ENCODE assay signal across 1 cellular context in genomic region chr2:96760986-96761832, GRCh38.
A peak's percentile ranks its signal among the peaks of the same experiment; 100 is the strongest.
TF ChIP-seq lines count a peak whose summit lies in the region.

No MANE protein-coding gene starts in this region.

TF ChIP-seq in HepG2, 621 proteins besides CTCF, POLR2A, EP300 and RAD21 (continued from another document and continues in another):
- TF ChIP-seq LBX2 (CRISPR knock-in tag; IDR thresholded peaks at IDR 0.05; ENCODE audit: borderline replicate concordance) (peak; percentile 96; the same call in 1 of the 2 replicates), PREB (CRISPR knock-in tag; IDR thresholded peaks at IDR 0.05) (no peak), MLXIP (CRISPR knock-in tag; IDR thresholded peaks at IDR 0.05; ENCODE audit: borderline replicate concordance) (no peak), SRSF9 (IDR thresholded peaks at IDR 0.05; ENCODE audit: borderline replicate concordance, insufficient read depth, low read depth, low read length, poor library complexity, severe bottlenecking) (no peak), HHEX (CRISPR knock-in tag; IDR thresholded peaks at IDR 0.05) (no peak), ARNTL (CRISPR knock-in tag; IDR thresholded peaks at IDR 0.05) (no peak), ATF2 (CRISPR knock-in tag; IDR thresholded peaks at IDR 0.05) (no peak), ZNF703 (CRISPR knock-in tag; IDR thresholded peaks at IDR 0.05; ENCODE audit: borderline replicate concordance) (no peak), HNRNPUL1 (IDR thresholded peaks at IDR 0.05; ENCODE audit: low read depth, low read length) (no peak), ZNF329 (CRISPR knock-in tag; IDR thresholded peaks at IDR 0.05; ENCODE audit: low read depth) (peak; percentile 54; the same call in 1 of the 2 replicates), SP1 (IDR thresholded peaks at IDR 0.05) (no peak), SP1 (CRISPR knock-in tag; IDR thresholded peaks at IDR 0.05) (no peak; the same call in 1 of the 2 replicates), GATAD1 (CRISPR knock-in tag; IDR thresholded peaks at IDR 0.05) (no peak), PRDM4 (CRISPR knock-in tag; IDR thresholded peaks at IDR 0.05; ENCODE audit: borderline replicate concordance) (no peak), PCBP1 (IDR thresholded peaks at IDR 0.05; ENCODE audit: borderline replicate concordance, low read depth, low read length) (no peak), PPARG (CRISPR knock-in tag; conservative IDR thresholded peaks at IDR 0.05) (no peak), FOXJ3 (CRISPR knock-in tag; IDR thresholded peaks at IDR 0.05; ENCODE audit: borderline replicate concordance) (no peak), ZNF335 (CRISPR knock-in tag; IDR thresholded peaks at IDR 0.05) (no peak), ZNF773 (CRISPR knock-in tag; IDR thresholded peaks at IDR 0.05; ENCODE audit: borderline replicate concordance) (peak; percentile 82; the same call in 1 of the 2 replicates), ZNF883 (CRISPR knock-in tag; IDR thresholded peaks at IDR 0.05; ENCODE audit: not compliant biosample characterization) (no peak), ZNF225 (CRISPR knock-in tag; IDR thresholded peaks at IDR 0.05) (peak; percentile 89), PHF8 (CRISPR knock-in tag; IDR thresholded peaks at IDR 0.05) (peak; percentile 48), ZIK1 (CRISPR knock-in tag; IDR thresholded peaks at IDR 0.05; ENCODE audit: borderline replicate concordance, low read depth) (peak; percentile 92), ZNF501 (CRISPR knock-in tag; IDR thresholded peaks at IDR 0.05) (peak; percentile 77), IKZF1 (IDR thresholded peaks at IDR 0.05) (no peak), TRIM24 (CRISPR knock-in tag; IDR thresholded peaks at IDR 0.05) (no peak), BHLHE40 (IDR thresholded peaks at IDR 0.05; ENCODE audit: low read length) (no peak), U2AF1 (optimal IDR thresholded peaks at IDR 0.05; ENCODE audit: low read depth, low read length) (no peak), ZBTB42 (CRISPR knock-in tag; IDR thresholded peaks at IDR 0.05) (peak; percentile 41; the same call in 1 of the 2 replicates), ZNF800 (CRISPR knock-in tag; IDR thresholded peaks at IDR 0.05) (no peak), RARG (CRISPR knock-in tag; IDR thresholded peaks at IDR 0.05; ENCODE audit: low read depth) (no peak), ZNF354B (CRISPR knock-in tag; IDR thresholded peaks at IDR 0.05) (no peak), BCL6 (CRISPR knock-in tag; IDR thresholded peaks at IDR 0.05) (0 out of 2 replicates have a peak, but pooled peaks have one; percentile 12), ZNF670 (CRISPR knock-in tag; IDR thresholded peaks at IDR 0.05; ENCODE audit: borderline replicate concordance) (no peak), ZNF362 (CRISPR knock-in tag; IDR thresholded peaks at IDR 0.05; ENCODE audit: borderline replicate concordance) (peak; percentile 35; the same call in 1 of the 2 replicates), ZNF275 (CRISPR knock-in tag; IDR thresholded peaks at IDR 0.05; ENCODE audit: borderline replicate concordance) (no peak), ELF1 (CRISPR knock-in tag; IDR thresholded peaks at IDR 0.05) (no peak), ZNF639 (CRISPR knock-in tag; conservative IDR thresholded peaks at IDR 0.05) (no peak), ZNF547 (CRISPR knock-in tag; IDR thresholded peaks at IDR 0.05) (no peak), ZNF619 (CRISPR knock-in tag; IDR thresholded peaks at IDR 0.05) (peak; percentile 98), ZNF557 (CRISPR knock-in tag; IDR thresholded peaks at IDR 0.05) (no peak), ZNF441 (CRISPR knock-in tag; IDR thresholded peaks at IDR 0.05; ENCODE audit: borderline replicate concordance) (0 out of 2 replicates have a peak, but pooled peaks have one; percentile 61), TP53 (CRISPR knock-in tag; conservative IDR thresholded peaks at IDR 0.05) (no peak), FOSL2 (CRISPR knock-in tag; IDR thresholded peaks at IDR 0.05) (no peak; the same call in 1 of the 2 replicates), ZNF841 (CRISPR knock-in tag; IDR thresholded peaks at IDR 0.05; ENCODE audit: borderline replicate concordance) (no peak)
- TF ChIP-seq, protein P1, sequence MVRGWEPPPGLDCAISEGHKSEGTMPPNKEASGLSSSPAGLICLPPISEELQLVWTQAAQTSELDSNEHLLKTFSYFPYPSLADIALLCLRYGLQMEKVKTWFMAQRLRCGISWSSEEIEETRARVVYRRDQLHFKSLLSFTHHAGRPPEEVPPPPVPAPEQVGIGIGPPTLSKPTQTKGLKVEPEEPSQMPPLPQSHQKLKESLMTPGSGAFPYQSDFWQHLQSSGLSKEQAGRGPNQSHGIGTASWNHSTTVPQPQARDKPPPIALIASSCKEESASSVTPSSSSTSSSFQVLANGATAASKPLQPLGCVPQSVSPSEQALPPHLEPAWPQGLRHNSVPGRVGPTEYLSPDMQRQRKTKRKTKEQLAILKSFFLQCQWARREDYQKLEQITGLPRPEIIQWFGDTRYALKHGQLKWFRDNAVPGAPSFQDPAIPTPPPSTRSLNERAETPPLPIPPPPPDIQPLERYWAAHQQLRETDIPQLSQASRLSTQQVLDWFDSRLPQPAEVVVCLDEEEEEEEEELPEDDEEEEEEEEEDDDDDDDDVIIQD (CRISPR knock-in tag; IDR thresholded peaks at IDR 0.05; ENCODE audit: low read depth): no peak
- TF ChIP-seq, protein P2, sequence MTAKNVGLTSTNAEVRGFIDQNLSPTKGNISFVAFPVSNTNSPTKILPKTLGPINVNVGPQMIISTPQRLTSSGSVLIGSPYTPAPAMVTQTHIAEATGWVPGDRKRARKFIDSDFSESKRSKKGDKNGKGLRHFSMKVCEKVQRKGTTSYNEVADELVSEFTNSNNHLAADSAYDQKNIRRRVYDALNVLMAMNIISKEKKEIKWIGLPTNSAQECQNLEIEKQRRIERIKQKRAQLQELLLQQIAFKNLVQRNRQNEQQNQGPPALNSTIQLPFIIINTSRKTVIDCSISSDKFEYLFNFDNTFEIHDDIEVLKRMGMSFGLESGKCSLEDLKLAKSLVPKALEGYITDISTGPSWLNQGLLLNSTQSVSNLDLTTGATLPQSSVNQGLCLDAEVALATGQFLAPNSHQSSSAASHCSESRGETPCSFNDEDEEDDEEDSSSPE (CRISPR knock-in tag; IDR thresholded peaks at IDR 0.05): no peak; the same call in 1 of the 2 replicates
